Comparison of ENCODE assay signal across 1 cellular context in genomic region chr3:123085293-123085949, GRCh38.
TF ChIP-seq lines count a peak whose summit lies in the region.

No MANE protein-coding gene starts in this region.

TF ChIP-seq in HepG2, 621 proteins besides CTCF, POLR2A, EP300 and RAD21 (continued from another document and continues in another):
- peak; percentile 57 for TF ChIP-seq FOXP4 (CRISPR knock-in tag; IDR thresholded peaks at IDR 0.05)
- TF ChIP-seq RBM22 (optimal IDR thresholded peaks at IDR 0.05; ENCODE audit: low read length): peak; percentile 33
- TF ChIP-seq MYPOP (CRISPR knock-in tag; IDR thresholded peaks at IDR 0.05): 0 out of 2 replicates have a peak, but pooled peaks have one; percentile 69
- TF ChIP-seq POLR2G (IDR thresholded peaks at IDR 0.05; ENCODE audit: low read depth, low read length): no peak
- no peak for TF ChIP-seq MZF1 (CRISPR knock-in tag; IDR thresholded peaks at IDR 0.05; ENCODE audit: borderline replicate concordance)
- no peak for TF ChIP-seq RAD51 (IDR thresholded peaks at IDR 0.05; ENCODE audit: borderline replicate concordance)
- TF ChIP-seq ZFP37 (CRISPR knock-in tag; IDR thresholded peaks at IDR 0.05; ENCODE audit: borderline replicate concordance): no peak
- no peak for TF ChIP-seq HNRNPK (IDR thresholded peaks at IDR 0.05; ENCODE audit: low read depth, low read length, poor library complexity, severe bottlenecking)
- TF ChIP-seq ZNF18 (CRISPR knock-in tag; IDR thresholded peaks at IDR 0.05; ENCODE audit: insufficient replicate concordance): peak; percentile 77
- peak; percentile 49; the same call in 1 of the 2 replicates for TF ChIP-seq ZNF710 (CRISPR knock-in tag; IDR thresholded peaks at IDR 0.05; ENCODE audit: borderline replicate concordance)
- no peak for TF ChIP-seq E2F2 (CRISPR knock-in tag; IDR thresholded peaks at IDR 0.05; ENCODE audit: borderline replicate concordance)
- no peak for TF ChIP-seq ZNF713 (CRISPR knock-in tag; IDR thresholded peaks at IDR 0.05)
- no peak for TF ChIP-seq MEF2D (CRISPR knock-in tag; IDR thresholded peaks at IDR 0.05)
- TF ChIP-seq MAFK (conservative IDR thresholded peaks at IDR 0.05 in 1 of 2, IDR thresholded peaks at IDR 0.05 in 1 of 2; ENCODE audit: low read length in 2 of 2): no peak
- TF ChIP-seq NCOA5 (CRISPR knock-in tag; IDR thresholded peaks at IDR 0.05): no peak
- TF ChIP-seq ZNF337 (CRISPR knock-in tag; IDR thresholded peaks at IDR 0.05; ENCODE audit: borderline replicate concordance, low read depth): no peak; the same call in 1 of the 2 replicates
- no peak for TF ChIP-seq ZNF350 (CRISPR knock-in tag; IDR thresholded peaks at IDR 0.05; ENCODE audit: borderline replicate concordance, low read depth)
- TF ChIP-seq ZNF484 (CRISPR knock-in tag; IDR thresholded peaks at IDR 0.05; ENCODE audit: borderline replicate concordance, low read depth): no peak
- no peak for TF ChIP-seq ZNF280D (CRISPR knock-in tag; IDR thresholded peaks at IDR 0.05)
- TF ChIP-seq MTF1 (CRISPR knock-in tag; IDR thresholded peaks at IDR 0.05): no peak
- TF ChIP-seq NR1H2 (CRISPR knock-in tag; IDR thresholded peaks at IDR 0.05; ENCODE audit: borderline replicate concordance, low read depth): no peak
- TF ChIP-seq ZBTB38 (CRISPR knock-in tag; IDR thresholded peaks at IDR 0.05): 0 out of 2 replicates have a peak, but pooled peaks have one; percentile 31
- no peak for TF ChIP-seq ZNF501 (CRISPR knock-in tag; IDR thresholded peaks at IDR 0.05)
- TF ChIP-seq ZNF136 (CRISPR knock-in tag; IDR thresholded peaks at IDR 0.05; ENCODE audit: low read depth): 0 out of 2 replicates have a peak, but pooled peaks have one; percentile 12
- TF ChIP-seq ZNF772 (CRISPR knock-in tag; IDR thresholded peaks at IDR 0.05): no peak
- no peak for TF ChIP-seq LCORL (IDR thresholded peaks at IDR 0.05)
- no peak for TF ChIP-seq LCORL (CRISPR knock-in tag; IDR thresholded peaks at IDR 0.05)
- TF ChIP-seq TRIM22 (IDR thresholded peaks at IDR 0.05): no peak
- no peak for TF ChIP-seq HDAC6 (IDR thresholded peaks at IDR 0.05; ENCODE audit: low read depth, low read length)
- no peak for TF ChIP-seq ZNF343 (CRISPR knock-in tag; IDR thresholded peaks at IDR 0.05)
- TF ChIP-seq KLF6 (CRISPR knock-in tag; IDR thresholded peaks at IDR 0.05): no peak
- TF ChIP-seq NCOR1 (IDR thresholded peaks at IDR 0.05; ENCODE audit: borderline replicate concordance, low read length): peak; percentile 49; the same call in 1 of the 2 replicates
- peak; percentile 46; the same call in 1 of the 2 replicates for TF ChIP-seq KDM5B (CRISPR knock-in tag; IDR thresholded peaks at IDR 0.05; ENCODE audit: borderline replicate concordance)
- peak; percentile 48 for TF ChIP-seq CEBPG (CRISPR knock-in tag; IDR thresholded peaks at IDR 0.05)
- TF ChIP-seq TFAP4 (IDR thresholded peaks at IDR 0.05; ENCODE audit: borderline replicate concordance, low read depth): peak; percentile 46; the same call in 1 of the 2 replicates
- TF ChIP-seq ZNF260 (CRISPR knock-in tag; IDR thresholded peaks at IDR 0.05; ENCODE audit: borderline replicate concordance, low read depth): no peak
- no peak for TF ChIP-seq ZNF431 (CRISPR knock-in tag; IDR thresholded peaks at IDR 0.05; ENCODE audit: borderline replicate concordance, low read depth)
- peak; percentile 34; the same call in 1 of the 2 replicates for TF ChIP-seq ARID5B (CRISPR knock-in tag; IDR thresholded peaks at IDR 0.05)
- TF ChIP-seq HIC2 (CRISPR knock-in tag; IDR thresholded peaks at IDR 0.05; ENCODE audit: low read depth): peak; percentile 43; the same call in 1 of the 2 replicates
- TF ChIP-seq CCAR2 (optimal IDR thresholded peaks at IDR 0.05; ENCODE audit: low read depth, low read length): no peak
- TF ChIP-seq SRF (IDR thresholded peaks at IDR 0.05; ENCODE audit: low read depth, low read length): no peak
- TF ChIP-seq SOX6 (IDR thresholded peaks at IDR 0.05): no peak
- TF ChIP-seq SOX6 (CRISPR knock-in tag; IDR thresholded peaks at IDR 0.05): no peak
- no peak for TF ChIP-seq ZNF460 (CRISPR knock-in tag; IDR thresholded peaks at IDR 0.05; ENCODE audit: borderline replicate concordance)
